7 cellular contexts compared by ENCODE assay signal in genomic region chr10:18599392-18599791, GRCh38.
"Had no signal": no experiment of that assay in that cellular context is flagged by ENCODE, and none has a peak within 500 bp of the region (broad histone marks: within the 10 kb centered on the region; RNA-seq: fewer than 3 reads in every experiment).

No MANE protein-coding gene starts in this region.

- H3K4me3 ChIP-seq: K562 had no signal

- DNase-seq: IMR-90, KBM-7, KG1 had no signal

- H3K27ac ChIP-seq: HL-60, KMS-11 had no signal

- FAIRE-seq: HTR-8/SVneo, K562 had no signal

- H3K9ac ChIP-seq: KMS-11 had no signal

- ATAC-seq: K562 had no signal

- H3K4me2 ChIP-seq: KMS-11 had no signal
